In the genomic region with DNA sequence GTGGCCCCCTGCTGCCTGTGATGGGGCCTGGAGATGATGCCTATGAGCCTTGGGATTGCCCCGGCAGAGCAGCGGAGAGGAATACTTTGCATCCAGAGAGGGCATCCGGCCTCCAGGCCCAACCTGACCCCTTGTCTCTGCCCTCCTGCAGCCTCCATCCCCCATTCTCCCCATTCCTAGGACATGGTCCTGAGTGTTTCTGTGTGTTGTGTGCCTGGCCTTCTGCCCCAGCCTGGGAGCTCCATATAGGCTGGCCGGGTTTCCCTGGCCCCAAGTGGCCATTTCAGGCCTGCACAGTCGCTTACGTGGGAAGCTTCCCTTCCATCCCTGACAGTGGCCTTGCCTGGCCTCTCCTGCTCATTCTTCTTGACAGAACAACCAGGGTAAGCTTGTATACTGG, we compare ENCODE assay signal across 35 cellular contexts.
DNase-seq lines count a peak whose midpoint lies in the region; ATAC-seq and TF ChIP-seq lines count a peak whose summit lies in the region.
"Had no signal": no experiment of that assay in that cellular context is flagged by ENCODE, and none has a peak within 500 bp of the region (broad histone marks: within the 10 kb centered on the region; RNA-seq: fewer than 3 reads in every experiment).

No MANE protein-coding gene starts in this region.

- H3K79me1 ChIP-seq in mesenchymal stem cell (replicated peaks; ENCODE audit: low read length, poor library complexity, severe bottlenecking) = no peaks in the 10 kb centered on the region

- no peak overlapping the region for H2BK15ac ChIP-seq in mesenchymal stem cell (ENCODE audit: low read depth, poor library complexity, severe bottlenecking)

- DNase-seq in GM23338 (ENCODE audit: low spot score) = no peak
- DNase-seq in SK-N-DZ (ENCODE audit: low spot score) = peak; percentile 53
- no peak for DNase-seq in mesenchymal stem cell
- DNase-seq in sigmoid colon = no peak
- no peak for DNase-seq in activated naive CD4-positive, alpha-beta T cell treated with anti-CD3 and anti-CD28 coated beads, Interleukin-2, amount 10 ng/mL, durations not matched to agents 7 days and 5 days
- DNase-seq in EL = no peak
- no peak for DNase-seq in NOMO-1 treated with DMSO at 0.1 percent for 48 hours (lab: John Stamatoyannopoulos, UW; ENCODE audit: unreplicated experiment)
- DNase-seq: activated CD4-positive, CD25-positive, alpha-beta regulatory T cell; activated CD8-positive, alpha-beta memory T cell treated with anti-CD3 and anti-CD28 coated beads, Interleukin-2, amount 10 ng/mL, durations not matched to agents 7 days and 5 days; activated gamma-delta T cell treated with Interleukin-2 at 50 U/mL for 16 hours; activated naive CD8-positive, alpha-beta T cell treated with anti-CD3 and anti-CD28 coated beads, Interleukin-2, amount 50 U/mL, for 24 hours; activated T-cell treated with anti-CD3 and anti-CD28 coated beads, Interleukin-2, amount 50 U/mL, for 48 hours; central memory CD4-positive, alpha-beta T cell; cortex of kidney; effector memory CD4-positive, alpha-beta T cell; erythroblast; H9; IMR-90; kidney; lower lobe of right lung; mucosa of descending colon; MV-4-11; NCI-H1436; NCI-H748 treated with DMSO at 0.1 percent for 48 hours; stimulated activated CD4-positive, alpha-beta T cell treated with anti-CD3 and anti-CD28 coated beads, Interleukin-2, amount 100 ng/mL, for 24 hours; stimulated activated CD8-positive, alpha-beta memory T cell treated with anti-CD3 and anti-CD28 coated beads, Interleukin-4, amount 100 ng/mL, for 48 hours had no signal

- H3K9ac ChIP-seq in mesenchymal stem cell (ENCODE audit: low read length) = no peak overlapping the region
- H3K9ac ChIP-seq: BLaER1 had no signal

- H2BK120ac ChIP-seq in mesenchymal stem cell (ENCODE audit: low read depth, low read length) = no peak overlapping the region

- no peaks in the 10 kb centered on the region for H3K36me3 Mint-ChIP-seq in GM23338 (ENCODE audit: low read depth)
- H3K36me3 Mint-ChIP-seq in activated naive CD4-positive, alpha-beta T cell treated with anti-CD3 and anti-CD28 coated beads, Interleukin-2, amount 10 ng/mL, durations not matched to agents 7 days and 5 days = no peaks in the 10 kb centered on the region
- H3K36me3 Mint-ChIP-seq: activated CD8-positive, alpha-beta memory T cell treated with anti-CD3 and anti-CD28 coated beads, Interleukin-2, amount 10 ng/mL, durations not matched to agents 7 days and 5 days; natural killer cell treated with Interleukin-12 subunit alpha and Interleukin-12 subunit beta and Interleukin-15 and Interleukin-18, amount 100 ng/mL, for 72 hours had no signal

- no peak overlapping the region for H4K8ac ChIP-seq in mesenchymal stem cell (ENCODE audit: low read length)

- peaks cover 12% of the 10 kb centered on the region; the same call in 2 of the 3 replicates for H3K4me1 Mint-ChIP-seq in GM23338
- no peaks in the 10 kb centered on the region for H3K4me1 Mint-ChIP-seq in activated naive CD4-positive, alpha-beta T cell treated with anti-CD3 and anti-CD28 coated beads, Interleukin-2, amount 10 ng/mL, durations not matched to agents 7 days and 5 days
- H3K4me1 Mint-ChIP-seq: activated CD8-positive, alpha-beta memory T cell treated with anti-CD3 and anti-CD28 coated beads, Interleukin-2, amount 10 ng/mL, durations not matched to agents 7 days and 5 days; activated naive CD8-positive, alpha-beta T cell treated with anti-CD3 and anti-CD28 coated beads, Interleukin-2, amount 50 U/mL, for 24 hours had no signal

- H2AK5ac ChIP-seq in mesenchymal stem cell (ENCODE audit: low read length, severe bottlenecking) = peak overlapping the region; percentile 79

- H3K9me2 ChIP-seq in GM23338 (ENCODE audit: insufficient read depth) = no peaks in the 10 kb centered on the region

- H3K23ac ChIP-seq in mesenchymal stem cell (ENCODE audit: low read length in 2 of 2) = no peak overlapping the region

- peak; percentile 15; the same call in 1 of the 3 replicates for ATAC-seq in GM23338
- no peak for ATAC-seq in GM21390 (IDR thresholded peaks at IDR 0.05; ENCODE audit: unreplicated experiment)
- ATAC-seq: activated CD8-positive, alpha-beta memory T cell treated with anti-CD3 and anti-CD28 coated beads, Interleukin-2, amount 10 ng/mL, durations not matched to agents 7 days and 5 days; activated naive CD8-positive, alpha-beta T cell treated with anti-CD3 and anti-CD28 coated beads, Interleukin-2, amount 50 U/mL, for 24 hours; GM12878; lower lobe of right lung; mucosa of descending colon; natural killer cell treated with Interleukin-12 subunit alpha and Interleukin-12 subunit beta and Interleukin-15 and Interleukin-18, amount 100 ng/mL, for 72 hours had no signal

- no peak overlapping the region for H3K18ac ChIP-seq in mesenchymal stem cell (ENCODE audit: low read depth in 1 of 2, low read length in 2 of 2)

- intact Hi-C loops in sigmoid colon (cut with DNase I) = loop anchor here (10.0 kb wide), 1 partner anchor 413 kb away; no protein-coding TSS in a partner anchor

- no peak overlapping the region for H3K4me3 Mint-ChIP-seq in GM23338
- H3K4me3 Mint-ChIP-seq in activated naive CD4-positive, alpha-beta T cell treated with anti-CD3 and anti-CD28 coated beads, Interleukin-2, amount 10 ng/mL, durations not matched to agents 7 days and 5 days = no peak overlapping the region
- H3K4me3 Mint-ChIP-seq: activated CD8-positive, alpha-beta memory T cell treated with anti-CD3 and anti-CD28 coated beads, Interleukin-2, amount 10 ng/mL, durations not matched to agents 7 days and 5 days; activated naive CD8-positive, alpha-beta T cell treated with anti-CD3 and anti-CD28 coated beads, Interleukin-2, amount 50 U/mL, for 24 hours; H9; natural killer cell treated with Interleukin-12 subunit alpha and Interleukin-12 subunit beta and Interleukin-15 and Interleukin-18, amount 100 ng/mL, for 72 hours; stimulated activated naive CD8-positive, alpha-beta T cell treated with anti-CD3 and anti-CD28 coated beads, Interleukin-15, Interleukin-2, amounts not matched to agents 100 ng/mL and 50 ng/mL, for 24 hours had no signal

- H3K4me2 ChIP-seq in GM23338 (no peak overlapping the region), mesenchymal stem cell (ENCODE audit: low read length, poor library complexity, severe bottlenecking) (no peak overlapping the region)
- H3K4me2 ChIP-seq: BLaER1 had no signal

- H4K20me1 ChIP-seq in GM23338 (replicated peaks; ENCODE audit: insufficient read depth) = no peaks in the 10 kb centered on the region
- H4K20me1 ChIP-seq: BLaER1 had no signal

- no peak overlapping the region for H2BK12ac ChIP-seq in mesenchymal stem cell (ENCODE audit: low read length in 2 of 2)

- WGBS in mesenchymal stem cell = 95% methylated on average over 6 of the region's 6 CpGs
- 88 to 95% methylated on average over 6 of the region's 6 CpGs for WGBS in sigmoid colon, 2 donors

- H3K27ac Mint-ChIP-seq in GM23338 = no peak overlapping the region
- H3K27ac Mint-ChIP-seq in activated naive CD4-positive, alpha-beta T cell treated with anti-CD3 and anti-CD28 coated beads, Interleukin-2, amount 10 ng/mL, durations not matched to agents 7 days and 5 days = no peak overlapping the region
- H3K27ac Mint-ChIP-seq: activated CD8-positive, alpha-beta memory T cell treated with anti-CD3 and anti-CD28 coated beads, Interleukin-2, amount 10 ng/mL, durations not matched to agents 7 days and 5 days; activated naive CD8-positive, alpha-beta T cell treated with anti-CD3 and anti-CD28 coated beads, Interleukin-2, amount 50 U/mL, for 24 hours; H9; natural killer cell treated with Interleukin-12 subunit alpha and Interleukin-12 subunit beta and Interleukin-15 and Interleukin-18, amount 100 ng/mL, for 72 hours; stimulated activated naive CD8-positive, alpha-beta T cell treated with anti-CD3 and anti-CD28 coated beads, Interleukin-15, Interleukin-2, amounts not matched to agents 100 ng/mL and 50 ng/mL, for 24 hours had no signal

- no peak overlapping the region for H3K4ac ChIP-seq in mesenchymal stem cell (ENCODE audit: low read depth in 1 of 2, low read length in 2 of 2)

- no peaks in the 10 kb centered on the region for H3F3A ChIP-seq in GM23338 (replicated peaks; ENCODE audit: low read depth)

- H3K27ac ChIP-seq in GM23338 (ENCODE audit: low read depth) = no peak overlapping the region
- H3K27ac ChIP-seq in mesenchymal stem cell (ENCODE audit: low read length, poor library complexity, severe bottlenecking) = no peak overlapping the region
- H3K27ac ChIP-seq in sigmoid colon = peak overlapping the region in 3 of 4 donors; percentile 60 to 73 (median 61)
- H3K27ac ChIP-seq: BLaER1, lower lobe of right lung, RWPE1, SK-N-MC had no signal

- H3K9me3 Mint-ChIP-seq in GM23338 = no peaks in the 10 kb centered on the region
- no peaks in the 10 kb centered on the region for H3K9me3 Mint-ChIP-seq in activated naive CD4-positive, alpha-beta T cell treated with anti-CD3 and anti-CD28 coated beads, Interleukin-2, amount 10 ng/mL, durations not matched to agents 7 days and 5 days
- H3K9me3 Mint-ChIP-seq: activated naive CD8-positive, alpha-beta T cell treated with anti-CD3 and anti-CD28 coated beads, Interleukin-2, amount 50 U/mL, for 24 hours; H9; natural killer cell treated with Interleukin-12 subunit alpha and Interleukin-12 subunit beta and Interleukin-15 and Interleukin-18, amount 100 ng/mL, for 72 hours; stimulated activated naive CD8-positive, alpha-beta T cell treated with anti-CD3 and anti-CD28 coated beads, Interleukin-15, Interleukin-2, amounts not matched to agents 100 ng/mL and 50 ng/mL, for 24 hours had no signal

- no peak overlapping the region for H3K14ac ChIP-seq in mesenchymal stem cell (ENCODE audit: low read length in 2 of 2)

- H2AFZ ChIP-seq in GM23338 = no peak overlapping the region
- no peak overlapping the region for H2AFZ ChIP-seq in mesenchymal stem cell (ENCODE audit: low read depth, low read length)

- H3K36me3 ChIP-seq in GM23338 (ENCODE audit: insufficient read depth) (no peaks in the 10 kb centered on the region), mesenchymal stem cell (ENCODE audit: control insufficient read depth in 1 of 2, insufficient read depth in 2 of 2, low read depth in 1 of 2, low read length in 2 of 2) (no peaks in the 10 kb centered on the region), sigmoid colon (no peaks in the 10 kb centered on the region)
- H3K36me3 ChIP-seq: BLaER1, lower lobe of right lung, ovary, thoracic aorta had no signal

- no peak for TF ChIP-seq POLR2A in sigmoid colon (IDR thresholded peaks at IDR 0.05)

- no peak overlapping the region for H2BK5ac ChIP-seq in mesenchymal stem cell (ENCODE audit: low read depth, low read length, poor library complexity, severe bottlenecking)

- H3K27me3 ChIP-seq in GM23338 (ENCODE audit: insufficient read depth) = no peaks in the 10 kb centered on the region
- peaks cover 0 to 4% of the 10 kb centered on the region in 2 experiments for H3K27me3 ChIP-seq in mesenchymal stem cell (ENCODE audit: control insufficient read depth in 1 of 2, insufficient read depth in 1 of 2, low read length in 2 of 2)
- no peaks in the 10 kb centered on the region for H3K27me3 ChIP-seq in sigmoid colon
- H3K27me3 ChIP-seq: BLaER1, ovary had no signal

- H4K91ac ChIP-seq in mesenchymal stem cell (ENCODE audit: low read length) = peak overlapping the region; percentile 56

- H3K27me3 Mint-ChIP-seq in GM23338 (ENCODE audit: insufficient read depth, low read depth, poor library complexity) = peaks cover 7% of the 10 kb centered on the region
- H3K27me3 Mint-ChIP-seq in activated naive CD4-positive, alpha-beta T cell treated with anti-CD3 and anti-CD28 coated beads, Interleukin-2, amount 10 ng/mL, durations not matched to agents 7 days and 5 days = peaks cover 4% of the 10 kb centered on the region
- H3K27me3 Mint-ChIP-seq: activated CD8-positive, alpha-beta memory T cell treated with anti-CD3 and anti-CD28 coated beads, Interleukin-2, amount 10 ng/mL, durations not matched to agents 7 days and 5 days; stimulated activated naive CD8-positive, alpha-beta T cell treated with anti-CD3 and anti-CD28 coated beads, Interleukin-15, Interleukin-2, amounts not matched to agents 100 ng/mL and 50 ng/mL, for 24 hours had no signal

- H3K9me3 ChIP-seq in mesenchymal stem cell (ENCODE audit: control insufficient read depth, low read length) (no peaks in the 10 kb centered on the region), sigmoid colon (no peaks in the 10 kb centered on the region)
- H3K9me3 ChIP-seq: BLaER1, lower lobe of right lung, mucosa of descending colon, ovary, thoracic aorta had no signal

- no peak for TF ChIP-seq EP300 in sigmoid colon (IDR thresholded peaks at IDR 0.05)

- H3K79me2 ChIP-seq in GM23338 (replicated peaks; ENCODE audit: insufficient read depth) = no peaks in the 10 kb centered on the region

- no peak overlapping the region for H3K4me3 ChIP-seq in GM23338
- no peak overlapping the region for H3K4me3 ChIP-seq in mesenchymal stem cell (ENCODE audit: insufficient read depth in 1 of 2, low read depth in 1 of 2, low read length in 2 of 2)
- no peak overlapping the region for H3K4me3 ChIP-seq in sigmoid colon
- H3K4me3 ChIP-seq: BLaER1, GM12878, lower lobe of right lung, mucosa of descending colon, ovary, SK-N-MC, thoracic aorta had no signal

- H3K4me1 ChIP-seq in GM23338 (ENCODE audit: insufficient read depth) (no peaks in the 10 kb centered on the region), mesenchymal stem cell (ENCODE audit: control insufficient read depth, insufficient read depth, low read depth, low read length) (peaks cover 46% of the 10 kb centered on the region), sigmoid colon (peaks cover 0 to 74% (median 49%) of the 10 kb centered on the region in 4 donors)
- H3K4me1 ChIP-seq: BLaER1 had no signal

- TF ChIP-seq CTCF in GM23338 (conservative IDR thresholded peaks at IDR 0.05; ENCODE audit: low read depth in 2 of 2) (no peak), sigmoid colon (IDR thresholded peaks at IDR 0.05) (no peak)

- CTCF ChIA-PET in activated naive CD4-positive, alpha-beta T cell treated with anti-CD3 and anti-CD28 coated beads, Interleukin-2, amount 10 ng/mL, durations not matched to agents 7 days and 5 days (lab: Charles Lee) = no interaction called here

Comparison
In these comparisons a context has a peak if more than half of its experiments do, and no peak if none do; other contexts are left out.
1. H3K27ac ChIP-seq: peak in sigmoid colon (3 of 4); none in GM23338 (single experiment) and mesenchymal stem cell (single experiment).